ENCODE assay signal across 17 cellular contexts in the genomic region with DNA sequence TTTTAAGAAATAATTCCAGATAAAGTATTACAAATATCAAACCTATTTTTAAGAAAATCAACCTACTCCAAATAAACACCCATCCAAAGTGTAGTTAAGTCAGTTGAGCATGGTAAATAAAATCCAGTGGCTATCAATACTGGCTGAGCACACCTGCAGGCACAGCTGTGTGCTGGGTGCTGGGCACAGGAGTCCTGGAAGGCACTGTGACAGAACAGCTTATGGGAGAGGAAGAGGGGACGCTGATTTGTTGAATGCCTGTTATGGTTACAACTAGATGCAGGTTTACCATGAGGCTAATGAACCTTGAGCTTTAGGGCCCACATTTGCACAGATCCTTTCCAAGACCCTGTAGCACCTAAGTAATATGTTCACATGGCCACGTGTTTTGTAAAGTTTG.
"Had no signal": no experiment of that assay in that cellular context is flagged by ENCODE, and none has a peak within 500 bp of the region (broad histone marks: within the 10 kb centered on the region; RNA-seq: fewer than 3 reads in every experiment).

No MANE protein-coding gene starts in this region.

- ATAC-seq: activated CD8-positive, alpha-beta memory T cell treated with anti-CD3 and anti-CD28 coated beads, Interleukin-2, amount 10 ng/mL, durations not matched to agents 7 days and 5 days; left ventricle myocardium superior; stimulated activated naive CD8-positive, alpha-beta T cell treated with anti-CD3 and anti-CD28 coated beads, Interleukin-15, Interleukin-2, amounts not matched to agents 100 U/mL and 50 U/mL, for 24 hours; upper lobe of right lung had no signal

- H3K4me3 Mint-ChIP-seq: activated T-cell treated with anti-CD3 and anti-CD28 coated beads, Interleukin-2, amount 50 U/mL, for 24 hours; brain had no signal

- H3K9me3 ChIP-seq: ovary, sigmoid colon, upper lobe of right lung had no signal

- H3K27ac ChIP-seq: ovary, upper lobe of right lung had no signal

- H3K27me3 ChIP-seq: ovary, sigmoid colon had no signal

- H3K9me3 Mint-ChIP-seq: activated T-cell treated with anti-CD3 and anti-CD28 coated beads, Interleukin-2, amount 50 U/mL, for 24 hours; brain had no signal

- DNase-seq: activated CD4-positive, alpha-beta T cell treated with anti-CD3 and anti-CD28 coated beads, Interleukin-2, amount 50 U/mL, for 4 hours; activated CD4-positive, CD25-positive, alpha-beta regulatory T cell treated with anti-CD3 and anti-CD28 coated beads, Interleukin-2, amount 50 U/mL, for 72 hours; activated CD8-positive, alpha-beta memory T cell treated with anti-CD3 and anti-CD28 coated beads, Interleukin-2, amount 10 ng/mL, durations not matched to agents 7 days and 5 days; activated effector memory CD4-positive, alpha-beta T cell treated with Interleukin-2 at 50 U/mL for 16 hours; activated T-cell treated with anti-CD3 and anti-CD28 coated beads, Interleukin-2, amount 50 U/mL, for 24 hours; amygdala; dermis blood vessel endothelial cell; hippocampal formation; left ventricle myocardium superior; mesenchymal stem cell; ovary; sigmoid colon; stimulated activated CD4-positive, alpha-beta T cell treated with anti-CD3 and anti-CD28 coated beads, Interleukin-2, amount 100 ng/mL, for 48 hours; stimulated activated naive CD8-positive, alpha-beta T cell treated with anti-CD3 and anti-CD28 coated beads, Interleukin-15, Interleukin-2, amounts not matched to agents 100 U/mL and 50 U/mL, for 24 hours; upper lobe of right lung had no signal

- H3K4me3 ChIP-seq: ovary, sigmoid colon, upper lobe of right lung had no signal

- H3K36me3 Mint-ChIP-seq: brain had no signal

- H3K36me3 ChIP-seq: ovary, sigmoid colon, upper lobe of right lung had no signal

- H3K27ac Mint-ChIP-seq: activated naive CD8-positive, alpha-beta T cell; activated T-cell treated with anti-CD3 and anti-CD28 coated beads, Interleukin-2, amount 50 U/mL, for 24 hours; brain had no signal
